ENCODE assay signal across 18 cellular contexts in the genomic region with DNA sequence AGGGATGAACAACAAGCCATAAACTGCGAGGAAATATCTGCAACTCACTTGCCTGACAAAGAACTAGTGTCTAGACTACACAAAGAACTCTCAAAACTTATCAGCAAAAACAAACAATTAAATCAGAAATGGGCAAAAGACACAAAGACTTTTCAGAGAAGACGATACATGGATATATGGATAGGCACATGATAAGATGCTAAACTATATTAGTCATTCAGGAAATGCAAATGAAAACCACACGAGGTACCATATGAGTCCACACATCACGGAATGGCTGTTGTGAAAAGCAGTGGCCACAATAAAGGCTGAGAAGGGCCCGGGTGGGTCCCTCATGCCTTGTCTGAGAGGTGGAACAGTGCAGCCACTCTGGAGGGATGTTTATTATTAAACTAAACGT.
DNase-seq lines count a peak whose midpoint lies in the region; ATAC-seq and TF ChIP-seq lines count a peak whose summit lies in the region.
"Had no signal": no experiment of that assay in that cellular context is flagged by ENCODE, and none has a peak within 500 bp of the region (broad histone marks: within the 10 kb centered on the region; RNA-seq: fewer than 3 reads in every experiment).

No MANE protein-coding gene starts in this region.

- H3K36me3 Mint-ChIP-seq in stimulated activated effector memory CD8-positive, alpha-beta T cell treated with anti-CD3 and anti-CD28 coated beads, Interleukin-12 subunit alpha, Interleukin-12 subunit beta, amount 100 ng/mL, for 72 hours = no peaks in the 10 kb centered on the region
- no peaks in the 10 kb centered on the region for H3K36me3 Mint-ChIP-seq in MCF 10A (ENCODE audit: insufficient read depth, unreplicated experiment)

- ATAC-seq in GM21786 (IDR thresholded peaks at IDR 0.05; ENCODE audit: unreplicated experiment) (peak; percentile 42), HG03558 (IDR thresholded peaks at IDR 0.05; ENCODE audit: extremely low read depth, unreplicated experiment) (peak; percentile 69), SK-N-SH treated with all-trans-retinoic acid at 6 μM for 48 hours (no peak)
- peak; percentile 92 for ATAC-seq in stimulated activated effector memory CD8-positive, alpha-beta T cell treated with anti-CD3 and anti-CD28 coated beads, Interleukin-12 subunit alpha, Interleukin-12 subunit beta, amount 100 ng/mL, for 72 hours

- H3K27ac Mint-ChIP-seq in stimulated activated effector memory CD8-positive, alpha-beta T cell treated with anti-CD3 and anti-CD28 coated beads, Interleukin-12 subunit alpha, Interleukin-12 subunit beta, amount 100 ng/mL, for 72 hours = no peak overlapping the region
- H3K27ac Mint-ChIP-seq in MCF 10A (ENCODE audit: low read depth, unreplicated experiment) = no peak overlapping the region
- H3K27ac Mint-ChIP-seq: activated T-helper 1 cell treated with anti-CD3 and anti-CD28 coated beads, Interleukin-12 subunit alpha, Interleukin-12 subunit beta, Interleukin-2, Interleukin-4 antibody, amounts not matched to agents 30 ng/mL and 10 ng/mL and 1 ng/mL, durations not matched to agents 14 hours and 24 hours and 36 hours; endodermal cell; HFFc6 had no signal

- intact Hi-C loops in MCF 10A (cut with micrococcal nuclease) = no loop called here

- no peak for TF ChIP-seq CTCF in MCF 10A (IDR thresholded peaks at IDR 0.05; ENCODE audit: unreplicated experiment)

- no peaks in the 10 kb centered on the region for H3K4me1 Mint-ChIP-seq in stimulated activated effector memory CD8-positive, alpha-beta T cell treated with anti-CD3 and anti-CD28 coated beads, Interleukin-12 subunit alpha, Interleukin-12 subunit beta, amount 100 ng/mL, for 72 hours
- no peaks in the 10 kb centered on the region for H3K4me1 Mint-ChIP-seq in MCF 10A (ENCODE audit: insufficient read depth, unreplicated experiment)
- H3K4me1 Mint-ChIP-seq: endodermal cell had no signal

- peak in 2 of 3 donors; percentile 4 to 11 for DNase-seq in stimulated activated CD4-positive, alpha-beta T cell treated with anti-CD3 and anti-CD28 coated beads, Interleukin-12 subunit alpha, Interleukin-12 subunit beta, amount 100 ng/mL, for 48 hours (ENCODE audit: low read depth in 2 of 3, low spot score in 1 of 3)
- DNase-seq in stimulated activated CD4-positive, alpha-beta T cell treated with anti-CD3 and anti-CD28 coated beads, Interleukin-2, amount 100 ng/mL, for 48 hours = no peak
- no peak for DNase-seq in stimulated activated effector memory CD8-positive, alpha-beta T cell treated with anti-CD3 and anti-CD28 coated beads, Interleukin-12 subunit alpha, Interleukin-12 subunit beta, amount 100 ng/mL, for 72 hours (ENCODE audit: low spot score in 2 of 2)
- no peak for DNase-seq in MCF 10A (ENCODE audit: unreplicated experiment)
- DNase-seq in NCI-H2227 treated with DMSO at 0.1 percent for 48 hours (lab: John Stamatoyannopoulos, UW) = no peak
- DNase-seq: endodermal cell, HFFc6, hippocampal formation, kidney glomerular epithelial cell, NCI-H187 treated with DMSO at 0.1 percent for 48 hours, NCI-H510A, SHP77 treated with DMSO at 0.1 percent for 48 hours, thyroid gland had no signal

- POLR2A ChIA-PET in MCF 10A (lab: Yijun Ruan, JAX) = no interaction called here

- peaks cover 44% of the 10 kb centered on the region for H3K27me3 Mint-ChIP-seq in MCF 10A (ENCODE audit: insufficient read depth, unreplicated experiment)

- no peaks in the 10 kb centered on the region for H3K9me3 Mint-ChIP-seq in stimulated activated effector memory CD8-positive, alpha-beta T cell treated with anti-CD3 and anti-CD28 coated beads, Interleukin-12 subunit alpha, Interleukin-12 subunit beta, amount 100 ng/mL, for 72 hours
- no peaks in the 10 kb centered on the region for H3K9me3 Mint-ChIP-seq in MCF 10A (ENCODE audit: unreplicated experiment)
- H3K9me3 Mint-ChIP-seq: activated T-helper 1 cell treated with anti-CD3 and anti-CD28 coated beads, Interleukin-12 subunit alpha, Interleukin-12 subunit beta, Interleukin-2, Interleukin-4 antibody, amounts not matched to agents 30 ng/mL and 10 ng/mL and 1 ng/mL, durations not matched to agents 14 hours and 24 hours and 36 hours had no signal

- BruUV-seq in MCF 10A (replicated peaks; lab: Mats Ljungman, UMichigan) = no TSS peak

- CTCF ChIA-PET in MCF 10A (lab: Yijun Ruan, JAX) = no interaction called here

- no peak overlapping the region for H3K4me3 Mint-ChIP-seq in stimulated activated effector memory CD8-positive, alpha-beta T cell treated with anti-CD3 and anti-CD28 coated beads, Interleukin-12 subunit alpha, Interleukin-12 subunit beta, amount 100 ng/mL, for 72 hours
- H3K4me3 Mint-ChIP-seq in MCF 10A (ENCODE audit: unreplicated experiment) = no peak overlapping the region
- H3K4me3 Mint-ChIP-seq: activated T-helper 1 cell treated with anti-CD3 and anti-CD28 coated beads, Interleukin-12 subunit alpha, Interleukin-12 subunit beta, Interleukin-2, Interleukin-4 antibody, amounts not matched to agents 30 ng/mL and 10 ng/mL and 1 ng/mL, durations not matched to agents 14 hours and 24 hours and 36 hours; endodermal cell; HFFc6; neural crest cell had no signal

TF ChIP-seq in SK-N-SH treated with all-trans-retinoic acid at 6 μM for 48 hours, 23 proteins besides CTCF, POLR2A, EP300 and RAD21:
- TF ChIP-seq PPARA (CRISPR knock-in tag; IDR thresholded peaks at IDR 0.05; ENCODE audit: borderline replicate concordance) = no peak
- no peak for TF ChIP-seq ZFP30 (CRISPR knock-in tag; IDR thresholded peaks at IDR 0.05)
- TF ChIP-seq BACH2 (CRISPR knock-in tag; IDR thresholded peaks at IDR 0.05; ENCODE audit: borderline replicate concordance) = no peak
- TF ChIP-seq, protein P1, sequence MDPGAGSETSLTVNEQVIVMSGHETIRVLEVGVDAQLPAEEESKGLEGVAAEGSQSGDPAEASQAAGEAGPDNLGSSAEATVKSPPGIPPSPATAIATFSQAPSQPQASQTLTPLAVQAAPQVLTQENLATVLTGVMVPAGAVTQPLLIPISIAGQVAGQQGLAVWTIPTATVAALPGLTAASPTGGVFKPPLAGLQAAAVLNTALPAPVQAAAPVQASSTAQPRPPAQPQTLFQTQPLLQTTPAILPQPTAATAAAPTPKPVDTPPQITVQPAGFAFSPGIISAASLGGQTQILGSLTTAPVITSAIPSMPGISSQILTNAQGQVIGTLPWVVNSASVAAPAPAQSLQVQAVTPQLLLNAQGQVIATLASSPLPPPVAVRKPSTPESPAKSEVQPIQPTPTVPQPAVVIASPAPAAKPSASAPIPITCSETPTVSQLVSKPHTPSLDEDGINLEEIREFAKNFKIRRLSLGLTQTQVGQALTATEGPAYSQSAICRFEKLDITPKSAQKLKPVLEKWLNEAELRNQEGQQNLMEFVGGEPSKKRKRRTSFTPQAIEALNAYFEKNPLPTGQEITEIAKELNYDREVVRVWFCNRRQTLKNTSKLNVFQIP (CRISPR knock-in tag; IDR thresholded peaks at IDR 0.05; ENCODE audit: borderline replicate concordance, low read depth) = no peak
- TF ChIP-seq, protein P2, sequence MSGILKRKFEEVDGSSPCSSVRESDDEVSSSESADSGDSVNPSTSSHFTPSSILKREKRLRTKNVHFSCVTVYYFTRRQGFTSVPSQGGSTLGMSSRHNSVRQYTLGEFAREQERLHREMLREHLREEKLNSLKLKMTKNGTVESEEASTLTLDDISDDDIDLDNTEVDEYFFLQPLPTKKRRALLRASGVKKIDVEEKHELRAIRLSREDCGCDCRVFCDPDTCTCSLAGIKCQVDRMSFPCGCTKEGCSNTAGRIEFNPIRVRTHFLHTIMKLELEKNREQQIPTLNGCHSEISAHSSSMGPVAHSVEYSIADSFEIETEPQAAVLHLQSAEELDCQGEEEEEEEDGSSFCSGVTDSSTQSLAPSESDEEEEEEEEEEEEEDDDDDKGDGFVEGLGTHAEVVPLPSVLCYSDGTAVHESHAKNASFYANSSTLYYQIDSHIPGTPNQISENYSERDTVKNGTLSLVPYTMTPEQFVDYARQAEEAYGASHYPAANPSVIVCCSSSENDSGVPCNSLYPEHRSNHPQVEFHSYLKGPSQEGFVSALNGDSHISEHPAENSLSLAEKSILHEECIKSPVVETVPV (CRISPR knock-in tag; IDR thresholded peaks at IDR 0.05) = no peak
- TF ChIP-seq TCF4 (CRISPR knock-in tag; IDR thresholded peaks at IDR 0.05; ENCODE audit: borderline replicate concordance) = no peak

Comparison
In these comparisons a context has a peak if more than half of its experiments do, and no peak if none do; other contexts are left out.
1. DNase-seq: peak in stimulated activated CD4-positive, alpha-beta T cell treated with anti-CD3 and anti-CD28 coated beads, Interleukin-12 subunit alpha, Interleukin-12 subunit beta, amount 100 ng/mL, for 48 hours (2 of 3); none in stimulated activated CD4-positive, alpha-beta T cell treated with anti-CD3 and anti-CD28 coated beads, Interleukin-2, amount 100 ng/mL, for 48 hours (0 of 2), stimulated activated effector memory CD8-positive, alpha-beta T cell treated with anti-CD3 and anti-CD28 coated beads, Interleukin-12 subunit alpha, Interleukin-12 subunit beta, amount 100 ng/mL, for 72 hours (0 of 2), MCF 10A (single experiment) and NCI-H2227 treated with DMSO at 0.1 percent for 48 hours (single experiment).